In the genomic region with DNA sequence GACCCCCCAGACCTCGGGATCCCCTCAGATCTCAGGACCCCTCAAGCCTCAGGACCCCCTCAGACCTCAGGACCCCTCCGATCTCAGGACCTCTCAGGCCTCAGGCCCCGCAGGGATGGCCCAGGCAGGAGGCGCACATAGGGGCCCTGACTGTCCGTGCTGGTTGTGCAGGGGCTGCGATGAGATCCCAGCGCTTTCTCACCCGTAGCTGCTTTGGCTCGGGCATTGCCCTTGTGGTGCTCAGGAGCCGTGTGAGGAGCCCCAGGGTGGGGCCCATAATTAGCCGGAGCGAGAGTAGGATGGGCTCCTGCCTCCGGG, we compare ENCODE assay signal across 8 cellular contexts. TPM values are rescaled to one million over a fixed set of nuclear protein-coding genes. Genes with fewer than 3 reads are reported as not detected.
DNase-seq lines count a peak whose midpoint lies in the region; ATAC-seq and TF ChIP-seq lines count a peak whose summit lies in the region.

No MANE protein-coding gene starts in this region.

- H3K36me3 ChIP-seq in H7 (replicated peaks; ENCODE audit: control insufficient read depth, insufficient read depth, low read length), result peaks cover 4% of the 10 kb centered on the region
- H3K36me3 ChIP-seq in right atrium auricular region, result no peaks in the 10 kb centered on the region
- peaks cover 9% of the 10 kb centered on the region for H3K36me3 ChIP-seq in skeletal muscle satellite cell (ENCODE audit: insufficient read depth, low read length)

- H3K4me3 ChIP-seq in H7 (ENCODE audit: insufficient read depth, low read depth, low read length) (peak overlapping the region; percentile 65), right atrium auricular region (peak overlapping the region; percentile 69 to 80), skeletal muscle satellite cell (ENCODE audit: low read length) (peak overlapping the region; percentile 97)

- TF ChIP-seq CTCF in right atrium auricular region (IDR thresholded peaks at IDR 0.05), result no peak

- no peak for ATAC-seq in HG03520 (IDR thresholded peaks at IDR 0.05; ENCODE audit: unreplicated experiment)

- H3K27me3 ChIP-seq in H7 (ENCODE audit: control insufficient read depth, insufficient read depth, low read length) (no peaks in the 10 kb centered on the region), right atrium auricular region (no peaks in the 10 kb centered on the region), skeletal muscle satellite cell (ENCODE audit: control insufficient read depth, insufficient read depth, low read length) (peaks cover 26% of the 10 kb centered on the region)

- H3K27ac Mint-ChIP-seq in activated CD4-positive, alpha-beta memory T cell treated with anti-CD3 and anti-CD28 coated beads for 36 hours, result peak overlapping the region; percentile 60

- peak overlapping the region; percentile 92 to 93 for H3K27ac ChIP-seq in right atrium auricular region

- DNase-seq in H7 (no peak), right atrium auricular region (ENCODE audit: low spot score) (peak; percentile 57), NCI-H446 treated with DMSO at 0.1 percent for 48 hours (lab: John Stamatoyannopoulos, UW) (no peak), putamen (ENCODE audit: low spot score) (no peak), GM03348 (ENCODE audit: low spot score) (no peak)
- no peak for DNase-seq in activated CD4-positive, alpha-beta memory T cell treated with anti-CD3 and anti-CD28 coated beads for 36 hours

- no peaks in the 10 kb centered on the region for H3K9me3 Mint-ChIP-seq in activated CD4-positive, alpha-beta memory T cell treated with anti-CD3 and anti-CD28 coated beads for 36 hours

- H3K4me3 Mint-ChIP-seq in activated CD4-positive, alpha-beta memory T cell treated with anti-CD3 and anti-CD28 coated beads for 36 hours, result peak overlapping the region; percentile 54

- H3K27me3 Mint-ChIP-seq in activated CD4-positive, alpha-beta memory T cell treated with anti-CD3 and anti-CD28 coated beads for 36 hours, result no peaks in the 10 kb centered on the region

- peak overlapping the region; percentile 72 for H3K9ac ChIP-seq in skeletal muscle satellite cell (ENCODE audit: low read depth, low read length)

- H3K4me1 Mint-ChIP-seq in activated CD4-positive, alpha-beta memory T cell treated with anti-CD3 and anti-CD28 coated beads for 36 hours (ENCODE audit: low read depth), result peaks cover 28% of the 10 kb centered on the region

- CTCF ChIA-PET in activated CD4-positive, alpha-beta memory T cell treated with anti-CD3 and anti-CD28 coated beads for 36 hours (lab: Charles Lee), result interaction anchor here (1.0 kb wide), 1 partner anchor 121 kb away, joined by 5 read pairs; no protein-coding TSS in a partner anchor

- H3K4me1 ChIP-seq in right atrium auricular region (peaks cover 0 to 20% of the 10 kb centered on the region in 2 donors), skeletal muscle satellite cell (ENCODE audit: control insufficient read depth, insufficient read depth, low read length) (peaks cover 19% of the 10 kb centered on the region)

- intact Hi-C loops in activated CD4-positive, alpha-beta memory T cell treated with anti-CD3 and anti-CD28 coated beads for 36 hours (cut with micrococcal nuclease), result loop anchor here (1.0 to 5.0 kb wide), 2 partner anchors 12 to 268 kb away; no protein-coding TSS in a partner anchor

- peak overlapping the region; percentile 90 for H3K4me2 ChIP-seq in skeletal muscle satellite cell (ENCODE audit: low read length)

- peaks cover 7% of the 10 kb centered on the region for H3K36me3 Mint-ChIP-seq in activated CD4-positive, alpha-beta memory T cell treated with anti-CD3 and anti-CD28 coated beads for 36 hours

- H3K9me3 ChIP-seq in right atrium auricular region (no peaks in the 10 kb centered on the region), skeletal muscle satellite cell (replicated peaks; ENCODE audit: low read length) (no peaks in the 10 kb centered on the region)

- POLR2A ChIA-PET in activated CD4-positive, alpha-beta memory T cell treated with anti-CD3 and anti-CD28 coated beads for 36 hours (lab: Charles Lee), result interaction anchor here (1.0 to 1.3 kb wide), 3 partner anchors 11 to 196 kb away, joined by 3 to 8 read pairs (median 3); no protein-coding TSS in a partner anchor

RNA-seq across cellular contexts. Expression of a gene that starts 0.7 kb away (rescaled TPM):
- total RNA-seq in H7 (2014; rRNA removed; shearing (Covaris generic)), result 70.2 and 77.5 TPM in 2 replicates
- 10 to 100 TPM; 48.4 to 51.4 TPM for total RNA-seq in activated CD4-positive, alpha-beta memory T cell treated with anti-CD3 and anti-CD28 coated beads for 36 hours
- total RNA-seq in right atrium auricular region, result 10 to 100 TPM; 13.2 to 18.1 TPM
- total RNA-seq in skeletal muscle satellite cell (2012; rRNA removed), result 54.4 and 55.5 TPM in 2 replicates
